Comparison of ENCODE assay signal across 32 cellular contexts in genomic region chr9:1034271-1034670, GRCh38. TPM values are rescaled to one million over a fixed set of nuclear protein-coding genes. Genes with fewer than 3 reads are reported as not detected.
"Had no signal": no experiment of that assay in that cellular context is flagged by ENCODE, and none has a peak within 500 bp of the region (broad histone marks: within the 10 kb centered on the region; RNA-seq: fewer than 3 reads in every experiment).

No MANE protein-coding gene starts in this region.

- H3K4me1 ChIP-seq: adrenal gland, body of pancreas, esophagus muscularis mucosa, foreskin keratinocyte, gastrocnemius medialis, heart left ventricle had no signal

- ATAC-seq: activated CD4-positive, CD25-positive, alpha-beta regulatory T cell treated with anti-CD3 and anti-CD28 coated beads, Interleukin-2, amount 50 U/mL, for 24 hours; activated CD8-positive, alpha-beta T cell treated with anti-CD3 and anti-CD28 coated beads for 36 hours; activated naive CD8-positive, alpha-beta T cell treated with anti-CD3 and anti-CD28 coated beads, Interleukin-2, amount 50 U/mL, for 24 hours; activated T-cell treated with anti-CD3 and anti-CD28 coated beads, Interleukin-2, amount 50 U/mL, for 4 hours; activated T-helper 17 cell treated with anti-CD3 and anti-CD28 coated beads, Interleukin-2, amount 50 U/mL, for 72 hours; body of pancreas; effector memory CD8-positive, alpha-beta T cell; foreskin keratinocyte; gastrocnemius medialis; heart left ventricle had no signal

- FAIRE-seq: colon had no signal

- H3K9me3 ChIP-seq: adrenal gland, body of pancreas, esophagus muscularis mucosa, gastrocnemius medialis, heart left ventricle had no signal

- DNase-seq: activated B cell treated with CpG ODN at 0.5 μM for 24 hours; activated CD4-positive, alpha-beta T cell treated with anti-CD3 and anti-CD28 coated beads for 48 hours; activated CD4-positive, alpha-beta T cell treated with anti-CD3 and anti-CD28 coated beads, Interleukin-2, amount 50 U/mL, for 1 hour; activated CD4-positive, alpha-beta T cell treated with anti-CD3 and anti-CD28 coated beads, Interleukin-2, amount 50 U/mL, for 48 hours; activated CD8-positive, alpha-beta memory T cell treated with anti-CD3 and anti-CD28 coated beads for 24 hours; activated CD8-positive, alpha-beta T cell treated with anti-CD3 and anti-CD28 coated beads for 36 hours; activated effector memory CD4-positive, alpha-beta T cell treated with Interleukin-2 at 50 U/mL for 16 hours; activated gamma-delta T cell treated with Interleukin-2 at 50 U/mL for 16 hours; activated naive CD4-positive, alpha-beta T cell treated with anti-CD3 and anti-CD28 coated beads for 36 hours; activated naive CD8-positive, alpha-beta T cell treated with anti-CD3 and anti-CD28 coated beads for 36 hours; activated naive CD8-positive, alpha-beta T cell treated with anti-CD3 and anti-CD28 coated beads, Interleukin-2, amount 50 U/mL, for 24 hours; activated T-cell treated with anti-CD3 and anti-CD28 coated beads, Interleukin-2, amount 50 U/mL, for 4 hours; adrenal gland; amygdala; aorta; body of pancreas; caudate nucleus; cortex of kidney; dermis blood vessel endothelial cell; effector CD4-positive, alpha-beta T cell; effector memory CD8-positive, alpha-beta T cell; erythroblast; foreskin keratinocyte; gastrocnemius medialis; glutamatergic neuron; heart left ventricle; T1000; WERI-Rb-1 had no signal

- H3K4me3 ChIP-seq: adrenal gland, body of pancreas, esophagus muscularis mucosa, gastrocnemius medialis, heart left ventricle had no signal

- H3K27ac ChIP-seq: adrenal gland, body of pancreas, esophagus muscularis mucosa, foreskin keratinocyte, gastrocnemius medialis, heart left ventricle, WERI-Rb-1 had no signal

RNA-seq across cellular contexts. Expression of gene DMRT2, which starts 15.9 kb away (rescaled TPM):
- polyA plus RNA-seq: foreskin keratinocyte had no signal

RNA-seq across cellular contexts. Expression of gene DMRT3, which starts 57.8 kb away (rescaled TPM):
- polyA plus RNA-seq: aorta, foreskin keratinocyte, heart left ventricle had no signal
